19 cellular contexts compared by ENCODE assay signal in genomic region chr16:89945654-89946053, GRCh38. TPM values are rescaled to one million over a fixed set of nuclear protein-coding genes. Genes with fewer than 3 reads are reported as not detected.
A peak's percentile ranks its signal among the peaks of the same experiment; 100 is the strongest.
DNase-seq lines count a peak whose midpoint lies in the region; ATAC-seq, FAIRE-seq and TF ChIP-seq lines count a peak whose summit lies in the region.
"Had no signal": no experiment of that assay in that cellular context is flagged by ENCODE, and none has a peak within 500 bp of the region (broad histone marks: within the 10 kb centered on the region; RNA-seq: fewer than 3 reads in every experiment).

No MANE protein-coding gene starts in this region.

- H2AFZ ChIP-seq in keratinocyte (ENCODE audit: control insufficient read depth, low read length) = no peak overlapping the region

- peak; percentile 51 for DNase-seq in COLO668 (lab: John Stamatoyannopoulos, UW; ENCODE audit: unreplicated experiment)
- no peak for DNase-seq in GM06990 (ENCODE audit: extremely low read depth, insufficient read length)
- peak; percentile 3 for DNase-seq in NCI-H748 treated with DMSO at 0.1 percent for 48 hours (lab: John Stamatoyannopoulos, UW)
- no peak for DNase-seq in keratinocyte (ENCODE audit: low read depth, low spot score)
- no peak for DNase-seq in UCSD-AML1 (lab: John Stamatoyannopoulos, UW; ENCODE audit: unreplicated experiment)
- DNase-seq in NCI-H146 treated with DMSO at 0.1 percent for 48 hours (lab: John Stamatoyannopoulos, UW; ENCODE audit: unreplicated experiment) = no peak
- DNase-seq: activated B cell treated with CpG ODN at 0.5 μM for 24 hours; CD8-positive, alpha-beta memory T cell; effector memory CD4-positive, alpha-beta T cell; H7; IMR-90; left ventricle myocardium superior; NCI-H1930; NCI-H510A treated with DMSO at 0.1 percent for 48 hours; T-helper 2 cell had no signal

- H3K27ac ChIP-seq in keratinocyte (ENCODE audit: control insufficient read depth, insufficient read depth, low read length) = no peak overlapping the region
- H3K27ac ChIP-seq: neutrophil, SJSA1 had no signal

- peaks cover 9% of the 10 kb centered on the region for H3K79me2 ChIP-seq in keratinocyte (ENCODE audit: control insufficient read depth, insufficient read depth, low read length)

- no peaks in the 10 kb centered on the region for H3K9me1 ChIP-seq in keratinocyte (ENCODE audit: control insufficient read depth, extremely low read depth, insufficient read depth, low read length)

- dilution Hi-C loops in keratinocyte (cut with MboI; ENCODE audit: extremely low pct_ligation_motif_present, low sequenced_read_pairs) = no loop called here

- H4K20me1 ChIP-seq in keratinocyte (ENCODE audit: control insufficient read depth, extremely low read depth, insufficient read depth, low read length) = no peaks in the 10 kb centered on the region

- H3K9me3 ChIP-seq in keratinocyte (ENCODE audit: control insufficient read depth, low read depth, low read length) = no peaks in the 10 kb centered on the region
- H3K9me3 ChIP-seq: neutrophil, SJSA1 had no signal

- H3K4me1 ChIP-seq in keratinocyte (ENCODE audit: control insufficient read depth, extremely low read depth, insufficient read depth, low read length) = peaks cover 5% of the 10 kb centered on the region

- no peaks in the 10 kb centered on the region; the same call in 1 of the 2 replicates for H3K27me3 ChIP-seq in GM06990 (replicated peaks; ENCODE audit: control insufficient read depth, insufficient read depth, low read length)
- peaks cover 5% of the 10 kb centered on the region for H3K27me3 ChIP-seq in keratinocyte (ENCODE audit: control insufficient read depth, extremely low read depth, insufficient read depth, low read length)

- no peak overlapping the region for H3K4me2 ChIP-seq in keratinocyte (ENCODE audit: control insufficient read depth, extremely low read depth, insufficient read depth, low read depth, low read length)

- TF ChIP-seq CTCF in GM06990 (IDR thresholded peaks at IDR 0.05; ENCODE audit: insufficient read depth, low read length, poor library complexity, severe bottlenecking) (peak; percentile 37), keratinocyte (optimal IDR thresholded peaks at IDR 0.05 in 1 of 3, IDR thresholded peaks at IDR 0.05 in 1 of 3, conservative IDR thresholded peaks at IDR 0.05 in 1 of 3; ENCODE audit: extremely low read depth in 1 of 3, insufficient read depth in 2 of 3, low read length in 3 of 3) (peak in 2 of 3 experiments; percentile 13 to 31)

- H3K4me3 ChIP-seq in GM06990 (replicated peaks; ENCODE audit: low read depth, low read length) (no peak overlapping the region), keratinocyte (ENCODE audit: control insufficient read depth in 2 of 3, extremely low read depth in 1 of 3, insufficient read depth in 2 of 3, low read depth in 1 of 3, low read length in 3 of 3) (no peak overlapping the region)
- H3K4me3 ChIP-seq: SJSA1 had no signal

- no peak for ATAC-seq in GM19351 (IDR thresholded peaks at IDR 0.05; ENCODE audit: unreplicated experiment)
- ATAC-seq: activated naive CD4-positive, alpha-beta T cell treated with anti-CD3 and anti-CD28 coated beads, Interleukin-2, amount 50 U/mL, for 72 hours; left ventricle myocardium superior had no signal

- H3K9ac ChIP-seq in keratinocyte (ENCODE audit: control insufficient read depth, extremely low read depth, insufficient read depth, low read length) = no peak overlapping the region

- no peaks in the 10 kb centered on the region for H3K36me3 ChIP-seq in GM06990 (ENCODE audit: control insufficient read depth, insufficient read depth, low read length)
- H3K36me3 ChIP-seq in keratinocyte (ENCODE audit: control insufficient read depth in 2 of 2, extremely low read depth in 1 of 2, insufficient read depth in 2 of 2, low read length in 2 of 2) = no peaks in the 10 kb centered on the region
- H3K36me3 ChIP-seq: neutrophil had no signal

- no peak for FAIRE-seq in keratinocyte (lab: Jason Lieb, UNC)

RNA-seq across cellular contexts. Expression of gene DEF8, which starts 2.9 kb away (rescaled TPM):
- polyA plus RNA-seq in keratinocyte = 74.2 to 115 TPM (median 86.4 TPM) in 3 replicates
- 57.3 TPM for polyA plus RNA-seq in keratinocyte (2011; ENCODE audit: low read depth)
- polyA plus RNA-seq in keratinocyte (2011; cell fraction: cytosol; rRNA removed) = 58.4 and 103 TPM in 2 replicates
- 162 and 165 TPM in 2 replicates for polyA plus RNA-seq in keratinocyte (2011; cell fraction: nucleus; rRNA removed)
- 47.8 and 84.1 TPM in 2 replicates for polyA plus RNA-seq in keratinocyte (2012; ENCODE audit: low replicate concordance)
- 90.7 to 97.3 TPM (median 90.8 TPM) in 3 replicates for polyA minus RNA-seq in keratinocyte
- 69.4 TPM for polyA minus RNA-seq in keratinocyte (2011; cell fraction: cytosol; rRNA and poly(A)+ RNA removed)
- polyA minus RNA-seq in keratinocyte (2011; cell fraction: nucleus; rRNA and poly(A)+ RNA removed) = 46.8 and 54.3 TPM in 2 replicates

RNA-seq across cellular contexts. Expression of gene TUBB3, which starts 22.5 kb away (rescaled TPM):
- polyA plus RNA-seq in keratinocyte = 29.2 to 54.2 TPM (median 34.0 TPM) in 3 replicates
- polyA plus RNA-seq in keratinocyte (2011; ENCODE audit: low read depth) = 12.0 TPM
- polyA plus RNA-seq in keratinocyte (2011; cell fraction: cytosol; rRNA removed) = 43.9 and 88.8 TPM in 2 replicates
- polyA plus RNA-seq in keratinocyte (2011; cell fraction: nucleus; rRNA removed) = 53.8 and 69.2 TPM in 2 replicates
- polyA plus RNA-seq in keratinocyte (2012; ENCODE audit: low replicate concordance) = 28.0 and 84.9 TPM in 2 replicates
- polyA minus RNA-seq in keratinocyte = 41.8 to 174 TPM (median 49.2 TPM) in 3 replicates
- polyA minus RNA-seq in keratinocyte (2011; cell fraction: cytosol; rRNA and poly(A)+ RNA removed) = 125 TPM
- polyA minus RNA-seq in keratinocyte (2011; cell fraction: nucleus; rRNA and poly(A)+ RNA removed) = 61.3 and 72.0 TPM in 2 replicates
- polyA plus RNA-seq: CD8-positive, alpha-beta memory T cell had no signal

RNA-seq across cellular contexts. Expression of gene MC1R, which starts 27.0 kb away (rescaled TPM):
- 1.1 to 1.9 TPM (median 1.1 TPM) in 3 replicates for polyA plus RNA-seq in keratinocyte
- 0.99 TPM for polyA plus RNA-seq in keratinocyte (2011; ENCODE audit: low read depth)
- polyA plus RNA-seq in keratinocyte (2011; cell fraction: cytosol; rRNA removed) = 0.23 and 0.61 TPM in 2 replicates
- polyA plus RNA-seq in keratinocyte (2011; cell fraction: nucleus; rRNA removed) = 8.9 TPM in 2 replicates
- 0.88 and 1.8 TPM in 2 replicates for polyA plus RNA-seq in keratinocyte (2012; ENCODE audit: low replicate concordance)
- polyA minus RNA-seq in keratinocyte = 1.2 to 3.1 TPM (median 2.1 TPM) in 3 replicates
- 2.1 TPM for polyA minus RNA-seq in keratinocyte (2011; cell fraction: cytosol; rRNA and poly(A)+ RNA removed)
- polyA minus RNA-seq in keratinocyte (2011; cell fraction: nucleus; rRNA and poly(A)+ RNA removed) = 3.3 and 4.3 TPM in 2 replicates

Comparison
In these comparisons a context has a peak if more than half of its experiments do, and no peak if none do; other contexts are left out.
1. DNase-seq: peak in COLO668 (single experiment) and NCI-H748 treated with DMSO at 0.1 percent for 48 hours (single experiment); none in GM06990 (single experiment), keratinocyte (single experiment), UCSD-AML1 (single experiment) and NCI-H146 treated with DMSO at 0.1 percent for 48 hours (single experiment).